ENCODE assay signal across 24 cellular contexts in genomic region chr1:67988066-67988465, GRCh38.
"Had no signal": no experiment of that assay in that cellular context is flagged by ENCODE, and none has a peak within 500 bp of the region (broad histone marks: within the 10 kb centered on the region; RNA-seq: fewer than 3 reads in every experiment).

No MANE protein-coding gene starts in this region.

- DNase-seq: activated CD4-positive, alpha-beta memory T cell treated with anti-CD3 and anti-CD28 coated beads, Interleukin-2, amount 10 ng/mL, durations not matched to agents 7 days and 5 days; activated CD4-positive, alpha-beta T cell treated with anti-CD3 and anti-CD28 coated beads for 48 hours; activated CD4-positive, CD25-positive, alpha-beta regulatory T cell; activated CD8-positive, alpha-beta memory T cell treated with anti-CD3 and anti-CD28 coated beads, Interleukin-2, amount 10 ng/mL, durations not matched to agents 7 days and 5 days; activated naive CD4-positive, alpha-beta T cell treated with anti-CD3 and anti-CD28 coated beads for 36 hours; caudate nucleus; dorsolateral prefrontal cortex; endodermal cell; heart left ventricle; left ventricle myocardium inferior; midbrain; nucleus accumbens; small intestine; stimulated activated CD4-positive, alpha-beta T cell treated with anti-CD3 and anti-CD28 coated beads, Interleukin-4, amount 100 ng/mL, for 1 hour; stomach; T-helper 1 cell; T-helper 9 cell; upper lobe of left lung had no signal

- H3K27me3 ChIP-seq: ascending aorta, dorsolateral prefrontal cortex, gastroesophageal sphincter, heart left ventricle, right atrium auricular region, stomach, upper lobe of left lung had no signal

- H3K27ac Mint-ChIP-seq: activated CD4-positive, alpha-beta memory T cell treated with anti-CD3 and anti-CD28 coated beads, Interleukin-2, amount 10 ng/mL, durations not matched to agents 7 days and 5 days; activated CD8-positive, alpha-beta memory T cell treated with anti-CD3 and anti-CD28 coated beads, Interleukin-2, amount 10 ng/mL, durations not matched to agents 7 days and 5 days; activated naive CD4-positive, alpha-beta T cell treated with anti-CD3 and anti-CD28 coated beads for 36 hours; activated T-helper 2 cell treated with anti-CD3 and anti-CD28 coated beads, Interferon-gamma antibody, Interleukin-2, Interleukin-4, amounts not matched to agents 10 μg/mL and 5 μg/mL and 100 μg/mL, durations not matched to agents 14 hours and 24 hours and 36 hours; endodermal cell; nephron had no signal

- H3K4me1 ChIP-seq: gastroesophageal sphincter, stomach, upper lobe of left lung had no signal

- ATAC-seq: activated CD8-positive, alpha-beta memory T cell treated with anti-CD3 and anti-CD28 coated beads, Interleukin-2, amount 10 ng/mL, durations not matched to agents 7 days and 5 days; gastroesophageal sphincter; heart left ventricle had no signal

- H3K36me3 Mint-ChIP-seq: activated CD8-positive, alpha-beta memory T cell treated with anti-CD3 and anti-CD28 coated beads, Interleukin-2, amount 10 ng/mL, durations not matched to agents 7 days and 5 days had no signal

- H3K27ac ChIP-seq: ascending aorta, dorsolateral prefrontal cortex, epithelial cell of prostate, gastroesophageal sphincter, heart left ventricle, left ventricle myocardium inferior, right atrium auricular region, stomach, upper lobe of left lung had no signal

- H3K4me1 Mint-ChIP-seq: activated CD4-positive, alpha-beta memory T cell treated with anti-CD3 and anti-CD28 coated beads, Interleukin-2, amount 10 ng/mL, durations not matched to agents 7 days and 5 days; activated CD8-positive, alpha-beta memory T cell treated with anti-CD3 and anti-CD28 coated beads, Interleukin-2, amount 10 ng/mL, durations not matched to agents 7 days and 5 days; endodermal cell; nephron had no signal

- H3K4me3 Mint-ChIP-seq: activated CD4-positive, alpha-beta memory T cell treated with anti-CD3 and anti-CD28 coated beads, Interleukin-2, amount 10 ng/mL, durations not matched to agents 7 days and 5 days; activated CD8-positive, alpha-beta memory T cell treated with anti-CD3 and anti-CD28 coated beads, Interleukin-2, amount 10 ng/mL, durations not matched to agents 7 days and 5 days; activated naive CD4-positive, alpha-beta T cell treated with anti-CD3 and anti-CD28 coated beads for 36 hours; endodermal cell; nephron had no signal

- H3K4me3 ChIP-seq: ascending aorta, dorsolateral prefrontal cortex, gastroesophageal sphincter, heart left ventricle, left ventricle myocardium inferior, right atrium auricular region, stomach, upper lobe of left lung had no signal

- H3K27me3 Mint-ChIP-seq: activated CD4-positive, alpha-beta memory T cell treated with anti-CD3 and anti-CD28 coated beads, Interleukin-2, amount 10 ng/mL, durations not matched to agents 7 days and 5 days; activated CD8-positive, alpha-beta memory T cell treated with anti-CD3 and anti-CD28 coated beads, Interleukin-2, amount 10 ng/mL, durations not matched to agents 7 days and 5 days had no signal

- H3K9me3 ChIP-seq: ascending aorta, gastroesophageal sphincter, heart left ventricle, left ventricle myocardium inferior, right atrium auricular region, stomach, upper lobe of left lung had no signal

- H3K9me3 Mint-ChIP-seq: activated CD4-positive, alpha-beta memory T cell treated with anti-CD3 and anti-CD28 coated beads, Interleukin-2, amount 10 ng/mL, durations not matched to agents 7 days and 5 days; activated naive CD4-positive, alpha-beta T cell treated with anti-CD3 and anti-CD28 coated beads for 36 hours; activated T-helper 2 cell treated with anti-CD3 and anti-CD28 coated beads, Interferon-gamma antibody, Interleukin-2, Interleukin-4, amounts not matched to agents 10 μg/mL and 5 μg/mL and 100 μg/mL, durations not matched to agents 14 hours and 24 hours and 36 hours; endodermal cell; nephron had no signal

- H3K36me3 ChIP-seq: ascending aorta, gastroesophageal sphincter, heart left ventricle, left ventricle myocardium inferior, right atrium auricular region, stomach, upper lobe of left lung had no signal
